5 cellular contexts compared by ENCODE assay signal in the genomic region with DNA sequence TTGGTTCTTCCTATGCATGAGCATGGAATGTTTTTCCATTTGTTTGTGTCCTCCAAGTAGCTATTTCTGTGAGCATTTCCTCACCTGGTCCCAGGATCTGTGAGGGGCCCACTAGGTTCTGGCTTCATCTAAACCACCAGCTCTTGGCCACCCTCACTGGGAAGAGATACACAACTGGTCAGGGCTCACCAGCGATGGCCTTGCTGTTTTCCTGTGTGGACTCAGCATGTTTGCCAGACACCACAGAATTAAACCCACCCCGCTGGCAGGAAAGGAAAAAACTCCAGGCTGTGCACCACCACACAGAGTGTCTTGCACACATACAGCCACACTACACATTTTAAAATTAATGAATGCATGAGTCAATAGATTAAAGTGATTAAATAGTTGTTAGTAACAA.
"Had no signal": no experiment of that assay in that cellular context is flagged by ENCODE, and none has a peak within 500 bp of the region (broad histone marks: within the 10 kb centered on the region; RNA-seq: fewer than 3 reads in every experiment).

No MANE protein-coding gene starts in this region.

- H3K9me3 Mint-ChIP-seq: GM23338, H9 had no signal

- H3K27ac Mint-ChIP-seq: GM23338, H9 had no signal

- DNase-seq: H9, HCEC 1CT, IMR-90 had no signal

- H3K4me3 Mint-ChIP-seq: GM23338, H9 had no signal

- ATAC-seq: GM23338, K562 had no signal

- H3K4me3 ChIP-seq: GM23338, K562 had no signal
